22 cellular contexts compared by ENCODE assay signal in the genomic region with DNA sequence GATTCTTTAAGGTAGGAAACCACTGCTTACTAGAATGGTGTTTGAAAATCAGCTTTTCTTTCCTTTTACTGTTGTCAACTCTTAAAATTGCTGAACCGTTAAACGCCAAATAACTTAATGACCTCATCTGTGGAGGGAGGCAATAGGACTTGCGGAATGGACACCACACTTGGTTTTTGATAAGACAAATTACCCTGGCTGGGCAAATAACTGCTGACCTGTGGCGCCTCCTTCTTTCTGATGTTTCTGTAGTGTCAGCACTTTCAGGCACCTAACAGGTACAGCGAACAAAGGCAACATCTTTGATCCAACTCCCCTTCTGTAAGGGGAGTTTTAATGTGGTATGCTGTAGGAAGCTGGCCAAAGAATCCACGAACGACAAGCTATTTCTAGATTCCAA.
"Had no signal": no experiment of that assay in that cellular context is flagged by ENCODE, and none has a peak within 500 bp of the region (broad histone marks: within the 10 kb centered on the region; RNA-seq: fewer than 3 reads in every experiment).

No MANE protein-coding gene starts in this region.

- FAIRE-seq: colon, keratinocyte had no signal

- H3K4me3 ChIP-seq: dorsolateral prefrontal cortex, gastrocnemius medialis, lung, ovary, smooth muscle cell, suprapubic skin, vagina had no signal

- ATAC-seq: gastrocnemius medialis; left colon; left ventricle myocardium superior; natural killer cell; sciatic nerve; stimulated activated naive CD8-positive, alpha-beta T cell treated with anti-CD3 and anti-CD28 coated beads, Interleukin-15, amount 100 ng/mL, for 72 hours had no signal

- H3K4me2 ChIP-seq: smooth muscle cell had no signal

- DNase-seq: dorsolateral prefrontal cortex; effector CD4-positive, alpha-beta T cell; gastrocnemius medialis; head of caudate nucleus; left colon; left ventricle myocardium superior; natural killer cell; occipital lobe; ovary; stimulated activated CD4-positive, alpha-beta T cell treated with anti-CD3 and anti-CD28 coated beads, Interleukin-12 subunit alpha, Interleukin-12 subunit beta, amount 100 ng/mL, for 4 hours; stimulated activated CD4-positive, alpha-beta T cell treated with anti-CD3 and anti-CD28 coated beads, Interleukin-1b, Interleukin-23, amount 100 ng/mL, for 48 hours; stimulated activated CD4-positive, alpha-beta T cell treated with anti-CD3 and anti-CD28 coated beads, Interleukin-4, amount 100 ng/mL, for 1 hour; stimulated activated CD8-positive, alpha-beta memory T cell treated with anti-CD3 and anti-CD28 coated beads, Interleukin-4, amount 100 ng/mL, for 48 hours; stimulated activated naive CD4-positive, alpha-beta T cell; stimulated activated naive CD8-positive, alpha-beta T cell treated with anti-CD3 and anti-CD28 coated beads, Interleukin-15, amount 100 ng/mL, for 72 hours had no signal

- H3K4me1 ChIP-seq: suprapubic skin, vagina had no signal

- H3K27me3 ChIP-seq: dorsolateral prefrontal cortex, gastrocnemius medialis, ovary, suprapubic skin, vagina had no signal

- H3K36me3 ChIP-seq: gastrocnemius medialis, ovary, suprapubic skin, vagina had no signal

- H3K27ac ChIP-seq: dorsolateral prefrontal cortex, gastrocnemius medialis, ovary, suprapubic skin, vagina had no signal

- H3K9me3 ChIP-seq: gastrocnemius medialis, ovary, suprapubic skin, vagina had no signal
